ENCODE assay signal across 10 cellular contexts in genomic region chr16:29665294-29666077, GRCh38. TPM values are rescaled to one million over a fixed set of nuclear protein-coding genes. Genes with fewer than 3 reads are reported as not detected.
DNase-seq lines count a peak whose midpoint lies in the region; ATAC-seq and TF ChIP-seq lines count a peak whose summit lies in the region.
"Had no signal": no experiment of that assay in that cellular context is flagged by ENCODE, and none has a peak within 500 bp of the region (broad histone marks: within the 10 kb centered on the region; RNA-seq: fewer than 3 reads in every experiment).

No MANE protein-coding gene starts in this region.

- peaks cover 2% of the 10 kb centered on the region for H3K27me3 Mint-ChIP-seq in IgD-negative memory B cell
- H3K27me3 Mint-ChIP-seq in activated CD8-positive, alpha-beta T cell treated with anti-CD3 and anti-CD28 coated beads, Interleukin-2, amount 10 ng/mL, durations not matched to agents 7 days and 5 days (ENCODE audit: low read depth), result no peaks in the 10 kb centered on the region
- no peaks in the 10 kb centered on the region for H3K27me3 Mint-ChIP-seq in endodermal cell (ENCODE audit: insufficient read depth)
- H3K27me3 Mint-ChIP-seq in stimulated activated memory B cell treated with anti-CD40 and anti-IgM and Interleukin-4, amounts not matched to agents 10 μg/mL and 1 μg/mL and 100 μg/mL, for 72 hours, result no peaks in the 10 kb centered on the region

- H3K4me1 Mint-ChIP-seq in IgD-negative memory B cell (peaks cover 15 to 38% (median 37%) of the 10 kb centered on the region in 3 donors), endodermal cell (peaks cover 16% of the 10 kb centered on the region)
- peaks cover 49% of the 10 kb centered on the region for H3K4me1 Mint-ChIP-seq in activated CD8-positive, alpha-beta T cell treated with anti-CD3 and anti-CD28 coated beads, Interleukin-2, amount 10 ng/mL, durations not matched to agents 7 days and 5 days (ENCODE audit: low read depth)
- peaks cover 69% of the 10 kb centered on the region for H3K4me1 Mint-ChIP-seq in stimulated activated memory B cell treated with anti-CD40 and anti-IgM and Interleukin-4, amounts not matched to agents 10 μg/mL and 1 μg/mL and 100 μg/mL, for 72 hours

- H3K27ac ChIP-seq in endodermal cell (ENCODE audit: low read depth, low read length) (no peak overlapping the region), caudate nucleus (ENCODE audit: low read depth, low read length) (no peak overlapping the region)

- H3K4me1 ChIP-seq in endodermal cell (ENCODE audit: control insufficient read depth, insufficient read depth, low read length), result no peaks in the 10 kb centered on the region

- no peaks in the 10 kb centered on the region for H3K36me3 Mint-ChIP-seq in IgD-negative memory B cell
- H3K36me3 Mint-ChIP-seq in activated CD8-positive, alpha-beta T cell treated with anti-CD3 and anti-CD28 coated beads, Interleukin-2, amount 10 ng/mL, durations not matched to agents 7 days and 5 days (ENCODE audit: low read depth), result peaks cover 60% of the 10 kb centered on the region
- no peaks in the 10 kb centered on the region for H3K36me3 Mint-ChIP-seq in endodermal cell (ENCODE audit: low read depth)
- no peaks in the 10 kb centered on the region for H3K36me3 Mint-ChIP-seq in stimulated activated memory B cell treated with anti-CD40 and anti-IgM and Interleukin-4, amounts not matched to agents 10 μg/mL and 1 μg/mL and 100 μg/mL, for 72 hours

- no peak overlapping the region for H3K4me3 ChIP-seq in endodermal cell (ENCODE audit: low read length)

- peak overlapping the region in 2 of 3 donors; percentile 83 to 97 for H3K27ac Mint-ChIP-seq in IgD-negative memory B cell
- H3K27ac Mint-ChIP-seq in activated CD8-positive, alpha-beta T cell treated with anti-CD3 and anti-CD28 coated beads, Interleukin-2, amount 10 ng/mL, durations not matched to agents 7 days and 5 days, result peak overlapping the region; percentile 90
- H3K27ac Mint-ChIP-seq in endodermal cell, result no peak overlapping the region
- peak overlapping the region; percentile 91 for H3K27ac Mint-ChIP-seq in stimulated activated memory B cell treated with anti-CD40 and anti-IgM and Interleukin-4, amounts not matched to agents 10 μg/mL and 1 μg/mL and 100 μg/mL, for 72 hours

- H3K36me3 ChIP-seq in endodermal cell (ENCODE audit: control insufficient read depth, insufficient read depth, low read length), result no peaks in the 10 kb centered on the region

- H3K9me3 Mint-ChIP-seq in IgD-negative memory B cell (no peaks in the 10 kb centered on the region), endodermal cell (no peaks in the 10 kb centered on the region)
- no peaks in the 10 kb centered on the region for H3K9me3 Mint-ChIP-seq in activated CD8-positive, alpha-beta T cell treated with anti-CD3 and anti-CD28 coated beads, Interleukin-2, amount 10 ng/mL, durations not matched to agents 7 days and 5 days (ENCODE audit: insufficient read depth)
- no peaks in the 10 kb centered on the region for H3K9me3 Mint-ChIP-seq in stimulated activated memory B cell treated with anti-CD40 and anti-IgM and Interleukin-4, amounts not matched to agents 10 μg/mL and 1 μg/mL and 100 μg/mL, for 72 hours

- no peaks in the 10 kb centered on the region for H3K27me3 ChIP-seq in endodermal cell (ENCODE audit: control insufficient read depth, insufficient read depth, low read length, poor library complexity, severe bottlenecking)

- DNase-seq in activated CD8-positive, alpha-beta T cell treated with anti-CD3 and anti-CD28 coated beads, Interleukin-2, amount 10 ng/mL, durations not matched to agents 7 days and 5 days, result peak; percentile 35
- peak; percentile 53 for DNase-seq in endodermal cell
- no peak for DNase-seq in NCI-H1436 (lab: John Stamatoyannopoulos, UW)
- DNase-seq in KG1 (lab: John Stamatoyannopoulos, UW), result no peak
- DNase-seq in caudate nucleus (lab: John Stamatoyannopoulos, UW), result no peak
- DNase-seq: DMS79 treated with DMSO at 0.1 percent for 48 hours, NCI-H69 had no signal

- 86 to 89% methylated on average over 9 to 15 of the region's 15 CpGs for WGBS in endodermal cell (ENCODE audit: insufficient coverage in 1 of 2, insufficient read length in 1 of 2), 2 experiments

- ATAC-seq in activated CD8-positive, alpha-beta T cell treated with anti-CD3 and anti-CD28 coated beads, Interleukin-2, amount 10 ng/mL, durations not matched to agents 7 days and 5 days, result no peak
- no peak for ATAC-seq in stimulated activated memory B cell treated with anti-CD40 and anti-IgM and Interleukin-4, amounts not matched to agents 10 μg/mL and 1 μg/mL and 100 μg/mL, for 72 hours
- ATAC-seq in GM21381 (IDR thresholded peaks at IDR 0.05; ENCODE audit: unreplicated experiment), result no peak

- H3K4me3 Mint-ChIP-seq in IgD-negative memory B cell (peak overlapping the region; percentile 60 to 90 (median 84)), endodermal cell (no peak overlapping the region)
- H3K4me3 Mint-ChIP-seq in activated CD8-positive, alpha-beta T cell treated with anti-CD3 and anti-CD28 coated beads, Interleukin-2, amount 10 ng/mL, durations not matched to agents 7 days and 5 days, result peak overlapping the region; percentile 96
- H3K4me3 Mint-ChIP-seq in stimulated activated memory B cell treated with anti-CD40 and anti-IgM and Interleukin-4, amounts not matched to agents 10 μg/mL and 1 μg/mL and 100 μg/mL, for 72 hours, result peak overlapping the region; percentile 73

- CTCF ChIA-PET in activated CD8-positive, alpha-beta T cell treated with anti-CD3 and anti-CD28 coated beads, Interleukin-2, amount 10 ng/mL, durations not matched to agents 7 days and 5 days (lab: Charles Lee), result interaction anchor here (1.1 to 2.6 kb wide), 4 partner anchors 14 to 152 kb away, joined by 3 to 12 read pairs (median 4); partner anchors contain the start of gene PAGR1

- H3K9ac ChIP-seq in endodermal cell (ENCODE audit: extremely low read depth, low read length, poor library complexity, severe bottlenecking), result no peak overlapping the region

- POLR2A ChIA-PET in activated CD8-positive, alpha-beta T cell treated with anti-CD3 and anti-CD28 coated beads, Interleukin-2, amount 10 ng/mL, durations not matched to agents 7 days and 5 days (lab: Charles Lee), result interaction anchor here (1.0 kb wide), 1 partner anchor 141 kb away, joined by 3 read pairs; the partner anchor contains the start of gene MAZ

- no peak for TF ChIP-seq CTCF in endodermal cell (conservative IDR thresholded peaks at IDR 0.05)

- no peaks in the 10 kb centered on the region for H3K9me3 ChIP-seq in endodermal cell (ENCODE audit: control insufficient read depth, low read length)

RNA-seq across cellular contexts. Expression of gene SPN, which starts 2.4 kb away (rescaled TPM):
- 11.0 TPM for polyA plus RNA-seq in IgD-negative memory B cell
- total RNA-seq in activated CD8-positive, alpha-beta T cell treated with anti-CD3 and anti-CD28 coated beads, Interleukin-2, amount 10 ng/mL, durations not matched to agents 7 days and 5 days, result 100 to 1,000 TPM; 339 to 352 TPM
- total RNA-seq in endodermal cell, result under 1 TPM in 1 of 2 donors, not detected in 1; 0.86 TPM
- polyA plus RNA-seq in endodermal cell (2013, experiment 1 of 2), result 0.28 TPM
- 0.29 TPM for polyA plus RNA-seq in endodermal cell (2013, experiment 2 of 2)

RNA-seq across cellular contexts. Expression of gene QPRT, which starts 13.5 kb away (rescaled TPM):
- polyA plus RNA-seq in IgD-negative memory B cell, result not detected
- 10 to 100 TPM in 1 of 2 experiments, 1 to 10 TPM in 1; 8.6 to 10.2 TPM for total RNA-seq in activated CD8-positive, alpha-beta T cell treated with anti-CD3 and anti-CD28 coated beads, Interleukin-2, amount 10 ng/mL, durations not matched to agents 7 days and 5 days
- 100 to 1,000 TPM in 1 of 2 donors, 10 to 100 TPM in 1; 92.3 to 109 TPM for total RNA-seq in endodermal cell
- polyA plus RNA-seq in endodermal cell (2013, experiment 1 of 2), result 102 TPM
- 98.7 TPM for polyA plus RNA-seq in endodermal cell (2013, experiment 2 of 2)

Comparison
In these comparisons a context has a peak if more than half of its experiments do, and no peak if none do; other contexts are left out.
1. DNase-seq: peak in activated CD8-positive, alpha-beta T cell treated with anti-CD3 and anti-CD28 coated beads, Interleukin-2, amount 10 ng/mL, durations not matched to agents 7 days and 5 days (single experiment) and endodermal cell (single experiment); none in NCI-H1436 (single experiment), KG1 (single experiment) and caudate nucleus (0 of 61).
2. RNA of gene SPN, which starts 2.4 kb away (total RNA-seq): 339 to 352 TPM in activated CD8-positive, alpha-beta T cell treated with anti-CD3 and anti-CD28 coated beads, Interleukin-2, amount 10 ng/mL, durations not matched to agents 7 days and 5 days; 0.86 TPM in endodermal cell; every median in the first group is over 100 times any median in the second.
3. RNA of gene QPRT, which starts 13.5 kb away (total RNA-seq): 92.3 to 109 TPM in endodermal cell; 8.6 to 10.2 TPM in activated CD8-positive, alpha-beta T cell treated with anti-CD3 and anti-CD28 coated beads, Interleukin-2, amount 10 ng/mL, durations not matched to agents 7 days and 5 days; every median in the first group is over 4 times any median in the second.